ENCODE assay signal across 12 cellular contexts in the genomic region with DNA sequence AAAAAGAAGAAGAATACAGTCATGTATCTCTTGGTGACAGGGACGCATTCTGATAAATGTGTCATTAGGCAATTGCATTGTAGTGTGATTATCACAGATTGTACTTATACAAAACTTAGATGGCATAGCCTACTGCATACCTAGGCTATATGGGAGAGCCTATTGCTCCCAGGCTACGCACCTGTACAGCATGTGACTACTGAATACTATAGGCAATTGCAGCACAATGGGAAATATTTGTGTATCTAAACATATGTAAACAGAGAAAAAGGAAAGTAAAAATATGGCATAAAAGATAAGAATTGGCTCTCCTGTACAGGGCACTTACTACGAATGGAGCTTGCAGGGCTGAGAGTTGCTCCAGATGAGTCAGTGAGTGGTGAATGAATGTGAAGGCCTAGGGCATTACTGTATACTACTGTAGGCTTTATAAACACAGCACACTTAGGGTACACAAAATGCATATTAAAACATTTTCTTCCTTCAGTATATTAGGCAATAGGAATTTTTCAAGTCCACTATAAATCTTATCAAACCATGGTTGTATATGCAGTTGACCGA. TPM values are rescaled to one million over a fixed set of nuclear protein-coding genes. Genes with fewer than 3 reads are reported as not detected.
DNase-seq lines count a peak whose midpoint lies in the region; ATAC-seq lines count a peak whose summit lies in the region.
"Had no signal": no experiment of that assay in that cellular context is flagged by ENCODE, and none has a peak within 500 bp of the region (broad histone marks: within the 10 kb centered on the region; RNA-seq: fewer than 3 reads in every experiment).

No MANE protein-coding gene starts in this region.

- H3K4me1 Mint-ChIP-seq in activated naive CD8-positive, alpha-beta T cell treated with anti-CD3 and anti-CD28 coated beads for 36 hours = peaks cover 63% of the 10 kb centered on the region

- intact Hi-C loops in left colon (cut with DNase I, micrococcal nuclease) = no loop called here

- peaks cover 27% of the 10 kb centered on the region for H3K9me3 Mint-ChIP-seq in activated naive CD8-positive, alpha-beta T cell treated with anti-CD3 and anti-CD28 coated beads for 36 hours

- peak overlapping the region; percentile 30 for H3K4me3 Mint-ChIP-seq in activated naive CD8-positive, alpha-beta T cell treated with anti-CD3 and anti-CD28 coated beads for 36 hours

- ATAC-seq in left colon (peak; percentile 51), HG03280 (IDR thresholded peaks at IDR 0.05; ENCODE audit: unreplicated experiment) (no peak)

- H3K36me3 Mint-ChIP-seq in activated naive CD8-positive, alpha-beta T cell treated with anti-CD3 and anti-CD28 coated beads for 36 hours = peaks cover 84% of the 10 kb centered on the region

- H3K27me3 Mint-ChIP-seq in activated naive CD8-positive, alpha-beta T cell treated with anti-CD3 and anti-CD28 coated beads for 36 hours = no peaks in the 10 kb centered on the region

- peak overlapping the region; percentile 92 for H3K27ac Mint-ChIP-seq in activated naive CD8-positive, alpha-beta T cell treated with anti-CD3 and anti-CD28 coated beads for 36 hours

- peak; percentile 9 for DNase-seq in stimulated activated naive CD4-positive, alpha-beta T cell treated with Interleukin-2 at 50 U/mL for 16 hours (lab: John Stamatoyannopoulos, UW)
- DNase-seq in stimulated activated naive CD4-positive, alpha-beta T cell (lab: John Stamatoyannopoulos, UW) = no peak
- no peak for DNase-seq in activated naive CD8-positive, alpha-beta T cell treated with anti-CD3 and anti-CD28 coated beads for 36 hours
- DNase-seq in left colon (no peak), NCI-H748 treated with DMSO at 0.1 percent for 48 hours (lab: John Stamatoyannopoulos, UW) (no peak), foreskin melanocyte (no peak), UCSD-AML1 (lab: John Stamatoyannopoulos, UW; ENCODE audit: unreplicated experiment) (no peak)
- DNase-seq: heart right ventricle, midbrain, right lobe of liver had no signal

RNA-seq across cellular contexts. Expression of gene APOL6, which starts 13.2 kb away (rescaled TPM):
- total RNA-seq in activated naive CD8-positive, alpha-beta T cell treated with anti-CD3 and anti-CD28 coated beads for 36 hours = 10 to 100 TPM; 54.9 to 55.8 TPM
- total RNA-seq in left colon = 10 to 100 TPM; 34.0 to 51.4 TPM

RNA-seq across cellular contexts. Expression of gene MB, which starts 44.3 kb away (rescaled TPM):
- total RNA-seq in activated naive CD8-positive, alpha-beta T cell treated with anti-CD3 and anti-CD28 coated beads for 36 hours = not detected
- total RNA-seq in left colon = 10 to 100 TPM in 1 of 2 donors, 1 to 10 TPM in 1; 8.4 to 12.8 TPM

RNA-seq across cellular contexts. Expression of gene APOL5, which starts 56.2 kb away (rescaled TPM):
- not detected for total RNA-seq in activated naive CD8-positive, alpha-beta T cell treated with anti-CD3 and anti-CD28 coated beads for 36 hours
- not detected for total RNA-seq in left colon
- total RNA-seq: colonic mucosa, heart right ventricle had no signal

Comparison
In these comparisons a context has a peak if more than half of its experiments do, and no peak if none do; other contexts are left out.
1. RNA of gene MB, which starts 44.3 kb away (total RNA-seq): 8.4 to 12.8 TPM in left colon; not detected in activated naive CD8-positive, alpha-beta T cell treated with anti-CD3 and anti-CD28 coated beads for 36 hours; every median in the first group is over 4 times any median in the second.